Comparison of ENCODE assay signal across 9 cellular contexts in genomic region chr19:40713939-40714338, GRCh38. TPM values are rescaled to one million over a fixed set of nuclear protein-coding genes. Genes with fewer than 3 reads are reported as not detected.
DNase-seq lines count a peak whose midpoint lies in the region; ATAC-seq and TF ChIP-seq lines count a peak whose summit lies in the region.
"Had no signal": no experiment of that assay in that cellular context is flagged by ENCODE, and none has a peak within 500 bp of the region (broad histone marks: within the 10 kb centered on the region; RNA-seq: fewer than 3 reads in every experiment).

No MANE protein-coding gene starts in this region.

- H3F3A ChIP-seq in GM23338 (replicated peaks; ENCODE audit: low read depth) (peaks cover 15% of the 10 kb centered on the region; the same call in 1 of the 2 replicates), smooth muscle cell (ENCODE audit: low read depth) (peaks cover 16% of the 10 kb centered on the region)

- H3K27me3 ChIP-seq in GM23338 (ENCODE audit: insufficient read depth) (no peaks in the 10 kb centered on the region), right cardiac atrium (ENCODE audit: control insufficient read depth, insufficient read depth) (no peaks in the 10 kb centered on the region), smooth muscle cell (ENCODE audit: low read depth) (no peaks in the 10 kb centered on the region)

- H3K36me3 ChIP-seq in GM23338 (ENCODE audit: insufficient read depth) (peaks cover 19% of the 10 kb centered on the region), smooth muscle cell (ENCODE audit: low read depth) (no peaks in the 10 kb centered on the region)

- H2AFZ ChIP-seq in GM23338 (no peak overlapping the region), smooth muscle cell (ENCODE audit: low read depth) (no peak overlapping the region)

- no peak overlapping the region for H3K9ac ChIP-seq in smooth muscle cell (ENCODE audit: low read depth)

- no peak for TF ChIP-seq POLR2A in erythroblast (IDR thresholded peaks at IDR 0.05; ENCODE audit: low read length)

- ATAC-seq in GM23338 = no peak
- no peak for ATAC-seq in right cardiac atrium

- DNase-seq in GM23338 (ENCODE audit: low spot score) (no peak), right cardiac atrium (no peak), smooth muscle cell (lab: John Stamatoyannopoulos, UW; ENCODE audit: unreplicated experiment) (no peak), erythroblast (lab: John Stamatoyannopoulos, UW) (no peak), NCI-H1436 (lab: John Stamatoyannopoulos, UW) (no peak), GOT3 (lab: John Stamatoyannopoulos, UW) (no peak), ecto neural progenitor cell (ENCODE audit: low spot score) (no peak)
- DNase-seq in activated CD4-positive, alpha-beta memory T cell treated with anti-CD3 and anti-CD28 coated beads for 36 hours = no peak
- DNase-seq: NCI-H524 treated with DMSO at 0.1 percent for 48 hours had no signal

- H3K79me2 ChIP-seq in GM23338 (replicated peaks; ENCODE audit: insufficient read depth) = peaks cover 18% of the 10 kb centered on the region
- peaks cover 17% of the 10 kb centered on the region for H3K79me2 ChIP-seq in smooth muscle cell (ENCODE audit: low read depth)

- H3K27ac ChIP-seq in GM23338 (ENCODE audit: low read depth) (no peak overlapping the region), right cardiac atrium (ENCODE audit: low read length) (no peak overlapping the region), smooth muscle cell (ENCODE audit: low read depth) (peak overlapping the region; percentile 98)

- H3K4me3 ChIP-seq in GM23338 (no peak overlapping the region), right cardiac atrium (ENCODE audit: low read length) (peak overlapping the region; percentile 89), smooth muscle cell (peak overlapping the region; percentile 78)

- peaks cover 34% of the 10 kb centered on the region for H3K36me3 Mint-ChIP-seq in GM23338 (ENCODE audit: low read depth)
- H3K36me3 Mint-ChIP-seq in activated CD4-positive, alpha-beta memory T cell treated with anti-CD3 and anti-CD28 coated beads for 36 hours = peaks cover 19% of the 10 kb centered on the region

- peak overlapping the region; percentile 95; the same call in 1 of the 2 replicates for H3K4me2 ChIP-seq in GM23338
- peak overlapping the region; percentile 85 for H3K4me2 ChIP-seq in smooth muscle cell

- H3K4me1 ChIP-seq in GM23338 (ENCODE audit: insufficient read depth) (peaks cover 14% of the 10 kb centered on the region), right cardiac atrium (ENCODE audit: control insufficient read depth, insufficient read depth, low read length) (peaks cover 3% of the 10 kb centered on the region), smooth muscle cell (ENCODE audit: low read depth) (no peaks in the 10 kb centered on the region)

- WGBS in right cardiac atrium = 90% methylated on average over 11 of the region's 11 CpGs
- WGBS in smooth muscle cell (ENCODE audit: low lambda C conversion rate) = 97% methylated on average over 11 of the region's 11 CpGs

- H4K20me1 ChIP-seq in GM23338 (replicated peaks; ENCODE audit: insufficient read depth) (peaks cover 3% of the 10 kb centered on the region; the same call in 1 of the 2 replicates), smooth muscle cell (ENCODE audit: low read depth) (no peaks in the 10 kb centered on the region)

- H3K27me3 Mint-ChIP-seq in GM23338 (ENCODE audit: insufficient read depth, low read depth, poor library complexity) = peaks cover 8% of the 10 kb centered on the region
- no peaks in the 10 kb centered on the region for H3K27me3 Mint-ChIP-seq in activated CD4-positive, alpha-beta memory T cell treated with anti-CD3 and anti-CD28 coated beads for 36 hours

- H3K27ac Mint-ChIP-seq in GM23338 = peak overlapping the region; percentile 96
- H3K27ac Mint-ChIP-seq in activated CD4-positive, alpha-beta memory T cell treated with anti-CD3 and anti-CD28 coated beads for 36 hours = peak overlapping the region; percentile 52

- peaks cover 17% of the 10 kb centered on the region for H3K4me1 Mint-ChIP-seq in GM23338
- peaks cover 35% of the 10 kb centered on the region for H3K4me1 Mint-ChIP-seq in activated CD4-positive, alpha-beta memory T cell treated with anti-CD3 and anti-CD28 coated beads for 36 hours (ENCODE audit: low read depth)

- no peaks in the 10 kb centered on the region for H3K9me3 Mint-ChIP-seq in GM23338
- H3K9me3 Mint-ChIP-seq in activated CD4-positive, alpha-beta memory T cell treated with anti-CD3 and anti-CD28 coated beads for 36 hours = no peaks in the 10 kb centered on the region

- H3K9me2 ChIP-seq in GM23338 (ENCODE audit: insufficient read depth) = no peaks in the 10 kb centered on the region

- TF ChIP-seq CTCF in GM23338 (conservative IDR thresholded peaks at IDR 0.05; ENCODE audit: low read depth in 2 of 2) (no peak), smooth muscle cell (IDR thresholded peaks at IDR 0.05; ENCODE audit: borderline replicate concordance, insufficient read depth, poor library complexity, severe bottlenecking) (no peak)

- POLR2A ChIA-PET in activated CD4-positive, alpha-beta memory T cell treated with anti-CD3 and anti-CD28 coated beads for 36 hours (lab: Charles Lee) = no interaction called here

- CTCF ChIA-PET in activated CD4-positive, alpha-beta memory T cell treated with anti-CD3 and anti-CD28 coated beads for 36 hours (lab: Charles Lee) = no interaction called here

- peak overlapping the region; percentile 60 for H3K4me3 Mint-ChIP-seq in GM23338
- H3K4me3 Mint-ChIP-seq in activated CD4-positive, alpha-beta memory T cell treated with anti-CD3 and anti-CD28 coated beads for 36 hours = peak overlapping the region; percentile 93

- H3K9me3 ChIP-seq in right cardiac atrium (ENCODE audit: control insufficient read depth, low read length) (no peaks in the 10 kb centered on the region), smooth muscle cell (replicated peaks; ENCODE audit: low read depth) (no peaks in the 10 kb centered on the region)

- intact Hi-C loops in activated CD4-positive, alpha-beta memory T cell treated with anti-CD3 and anti-CD28 coated beads for 36 hours (cut with micrococcal nuclease) = no loop called here
- intact Hi-C loops in right cardiac atrium (cut with DNase I) = loop anchor here in 1 of 4 donors (10.0 kb wide), 1 partner anchor 49 kb away; no protein-coding TSS in a partner anchor

RNA-seq across cellular contexts. Expression of gene COQ8B, which starts 2.7 kb away (rescaled TPM):
- 42.6 and 59.6 TPM in 2 replicates for total RNA-seq in GM23338 (2014; rRNA removed; shearing (Covaris generic))
- polyA plus RNA-seq in GM23338 (2016; fragmentation: Nextera tagmentation; extraction: Ambion mirVana) = 13.4 and 13.9 TPM in 2 replicates
- total RNA-seq in activated CD4-positive, alpha-beta memory T cell treated with anti-CD3 and anti-CD28 coated beads for 36 hours = 10 to 100 TPM; 31.7 to 36.3 TPM
- 10 to 100 TPM; 22.8 to 34.0 (median 29.0) TPM for total RNA-seq in right cardiac atrium
- 23.8 TPM for polyA plus RNA-seq in right cardiac atrium
- 17.7 and 26.0 TPM in 2 replicates for total RNA-seq in smooth muscle cell
- polyA plus RNA-seq in smooth muscle cell = 20.7 and 21.2 TPM in 2 replicates

RNA-seq across cellular contexts. Expression of gene ITPKC, which starts 3.0 kb away (rescaled TPM):
- total RNA-seq in GM23338 (2014; rRNA removed; shearing (Covaris generic)) = 9.8 and 12.6 TPM in 2 replicates
- 5.3 and 5.4 TPM in 2 replicates for polyA plus RNA-seq in GM23338 (2016; fragmentation: Nextera tagmentation; extraction: Ambion mirVana)
- total RNA-seq in activated CD4-positive, alpha-beta memory T cell treated with anti-CD3 and anti-CD28 coated beads for 36 hours = 1 to 10 TPM; 6.4 TPM
- total RNA-seq in right cardiac atrium = 10 to 100 TPM in 2 of 4 donors, 1 to 10 TPM in 2; 7.6 to 15.8 (median 10.8) TPM
- 13.4 TPM for polyA plus RNA-seq in right cardiac atrium
- 22.0 and 24.1 TPM in 2 replicates for total RNA-seq in smooth muscle cell
- polyA plus RNA-seq in smooth muscle cell = 25.0 and 31.9 TPM in 2 replicates

RNA-seq across cellular contexts. Expression of gene NUMBL, which starts 23.5 kb away (rescaled TPM):
- 21.6 and 28.5 TPM in 2 replicates for total RNA-seq in GM23338 (2014; rRNA removed; shearing (Covaris generic))
- polyA plus RNA-seq in GM23338 (2016; fragmentation: Nextera tagmentation; extraction: Ambion mirVana) (8.5 and 9.6 TPM in 2 replicates), right cardiac atrium (12.4 TPM), smooth muscle cell (56.9 and 73.0 TPM in 2 replicates)
- 10 to 100 TPM; 14.0 to 14.8 TPM for total RNA-seq in activated CD4-positive, alpha-beta memory T cell treated with anti-CD3 and anti-CD28 coated beads for 36 hours
- total RNA-seq in right cardiac atrium (10 to 100 TPM; 18.6 to 22.9 (median 20.4) TPM), smooth muscle cell (30.5 and 53.6 TPM in 2 replicates)

RNA-seq across cellular contexts. Expression of gene ACTMAP, which starts 36.3 kb away (rescaled TPM):
- 10.3 and 14.9 TPM in 2 replicates for total RNA-seq in GM23338 (2014; rRNA removed; shearing (Covaris generic))
- polyA plus RNA-seq in GM23338 (2016; fragmentation: Nextera tagmentation; extraction: Ambion mirVana) (16.7 and 17.9 TPM in 2 replicates), right cardiac atrium (5.1 TPM), smooth muscle cell (8.6 and 8.7 TPM in 2 replicates)
- 10 to 100 TPM; 14.1 to 15.8 TPM for total RNA-seq in activated CD4-positive, alpha-beta memory T cell treated with anti-CD3 and anti-CD28 coated beads for 36 hours
- total RNA-seq in right cardiac atrium (1 to 10 TPM; 4.5 to 6.1 (median 5.1) TPM), smooth muscle cell (2.0 and 2.9 TPM in 2 replicates)

RNA-seq across cellular contexts. Expression of gene SNRPA, which starts 37.1 kb away (rescaled TPM):
- 239 and 295 TPM in 2 replicates for total RNA-seq in GM23338 (2014; rRNA removed; shearing (Covaris generic))
- polyA plus RNA-seq in GM23338 (2016; fragmentation: Nextera tagmentation; extraction: Ambion mirVana) = 321 and 326 TPM in 2 replicates
- total RNA-seq in activated CD4-positive, alpha-beta memory T cell treated with anti-CD3 and anti-CD28 coated beads for 36 hours = 100 to 1,000 TPM; 241 to 253 TPM
- 10 to 100 TPM; 32.3 to 44.9 (median 39.5) TPM for total RNA-seq in right cardiac atrium
- 27.0 TPM for polyA plus RNA-seq in right cardiac atrium
- 30.3 and 39.3 TPM in 2 replicates for total RNA-seq in smooth muscle cell
- polyA plus RNA-seq in smooth muscle cell = 87.7 TPM in 2 replicates
